Comparison of ENCODE assay signal across 1 cellular context in genomic region chr12:53978477-53979356, GRCh38.
TF ChIP-seq lines count a peak whose summit lies in the region.

No MANE protein-coding gene starts in this region.

TF ChIP-seq in H1, 55 proteins besides CTCF, POLR2A, EP300 and RAD21:
- TF ChIP-seq RNF2 (IDR thresholded peaks at IDR 0.05; ENCODE audit: borderline replicate concordance, low read depth, low read length, missing control alignments, poor library complexity, severe bottlenecking) (peak; percentile 67), MAFK (IDR thresholded peaks at IDR 0.05; ENCODE audit: low read depth, low read length) (no peak), CHD7 (IDR thresholded peaks at IDR 0.05; ENCODE audit: insufficient replicate concordance, low read length) (no peak), SUZ12 (IDR thresholded peaks at IDR 0.05; ENCODE audit: low read length) (peak; percentile 13; the same call in 1 of the 2 replicates)
TF ChIP-seq in H1: peak in this region for 2.
